ENCODE assay signal across 1 cellular context in the genomic region with DNA sequence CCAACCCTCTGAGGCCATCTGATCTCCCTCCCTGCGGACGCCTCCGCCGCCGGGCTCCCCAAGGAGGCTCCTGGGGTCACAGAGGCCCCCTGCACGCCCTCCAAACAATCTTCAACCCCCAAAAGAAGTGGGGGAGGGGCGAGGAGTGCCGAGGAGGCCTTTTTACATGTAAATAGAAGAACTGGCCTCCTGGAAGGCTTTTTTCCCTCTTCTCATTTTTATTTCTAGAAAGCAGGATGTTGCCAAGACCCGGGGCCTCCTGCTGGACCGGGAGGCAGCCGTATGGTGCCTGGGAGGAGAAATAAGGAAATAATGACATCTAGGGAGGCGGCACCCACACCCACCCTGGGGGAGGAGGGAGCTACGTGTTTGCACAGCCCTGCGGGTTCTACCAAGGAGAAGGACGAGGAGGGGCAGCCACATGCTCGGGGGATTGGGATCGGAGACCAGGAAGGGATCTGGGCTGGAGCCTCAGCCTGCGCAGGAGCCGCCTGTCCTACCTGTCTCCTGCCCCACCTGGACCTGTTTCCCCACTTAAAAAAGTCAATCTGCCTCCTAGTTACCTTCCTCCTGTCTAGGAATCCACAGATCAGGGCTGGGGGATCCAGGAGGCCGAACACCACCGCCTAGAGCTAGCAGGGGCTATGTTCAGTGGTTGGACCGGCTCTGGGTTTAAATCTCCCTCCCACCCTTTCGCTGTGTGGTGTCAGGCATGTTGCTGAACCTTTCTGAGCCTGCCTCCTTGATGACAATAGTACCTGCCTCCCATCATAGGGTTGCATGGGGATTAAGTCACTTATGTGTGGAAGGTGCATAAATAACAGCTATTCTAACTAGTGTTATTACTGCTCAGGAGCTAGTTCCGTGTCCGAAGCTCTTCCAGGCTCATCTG.
A peak's percentile ranks its signal among the peaks of the same experiment; 100 is the strongest.
TF ChIP-seq lines count a peak whose summit lies in the region.

No MANE protein-coding gene starts in this region.

TF ChIP-seq in K562, 482 proteins besides CTCF, POLR2A, EP300 and RAD21 (continued from another document and continues in another):
- TF ChIP-seq, protein P1, sequence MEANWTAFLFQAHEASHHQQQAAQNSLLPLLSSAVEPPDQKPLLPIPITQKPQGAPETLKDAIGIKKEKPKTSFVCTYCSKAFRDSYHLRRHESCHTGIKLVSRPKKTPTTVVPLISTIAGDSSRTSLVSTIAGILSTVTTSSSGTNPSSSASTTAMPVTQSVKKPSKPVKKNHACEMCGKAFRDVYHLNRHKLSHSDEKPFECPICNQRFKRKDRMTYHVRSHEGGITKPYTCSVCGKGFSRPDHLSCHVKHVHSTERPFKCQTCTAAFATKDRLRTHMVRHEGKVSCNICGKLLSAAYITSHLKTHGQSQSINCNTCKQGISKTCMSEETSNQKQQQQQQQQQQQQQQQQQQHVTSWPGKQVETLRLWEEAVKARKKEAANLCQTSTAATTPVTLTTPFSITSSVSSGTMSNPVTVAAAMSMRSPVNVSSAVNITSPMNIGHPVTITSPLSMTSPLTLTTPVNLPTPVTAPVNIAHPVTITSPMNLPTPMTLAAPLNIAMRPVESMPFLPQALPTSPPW (CRISPR knock-in tag; IDR thresholded peaks at IDR 0.05), result peak; percentile 72
- TF ChIP-seq PCBP1 (IDR thresholded peaks at IDR 0.05; ENCODE audit: low read depth, low read length, poor library complexity, severe bottlenecking), result peak; percentile 11
- TF ChIP-seq NCOA4 (IDR thresholded peaks at IDR 0.05; ENCODE audit: partially characterized antibody), result no peak
- no peak for TF ChIP-seq COPS2 (conservative IDR thresholded peaks at IDR 0.05)
- TF ChIP-seq CC2D1A (IDR thresholded peaks at IDR 0.05), result no peak
- no peak for TF ChIP-seq EGR1 (conservative IDR thresholded peaks at IDR 0.05)
- TF ChIP-seq NEUROD1 (IDR thresholded peaks at IDR 0.05; ENCODE audit: borderline replicate concordance, low read depth, low read length, partially characterized antibody), result peak; percentile 3
- peak; percentile 18; the same call in 1 of the 2 replicates for TF ChIP-seq ELF1 (tag; IDR thresholded peaks at IDR 0.05)
- TF ChIP-seq, protein P2, sequence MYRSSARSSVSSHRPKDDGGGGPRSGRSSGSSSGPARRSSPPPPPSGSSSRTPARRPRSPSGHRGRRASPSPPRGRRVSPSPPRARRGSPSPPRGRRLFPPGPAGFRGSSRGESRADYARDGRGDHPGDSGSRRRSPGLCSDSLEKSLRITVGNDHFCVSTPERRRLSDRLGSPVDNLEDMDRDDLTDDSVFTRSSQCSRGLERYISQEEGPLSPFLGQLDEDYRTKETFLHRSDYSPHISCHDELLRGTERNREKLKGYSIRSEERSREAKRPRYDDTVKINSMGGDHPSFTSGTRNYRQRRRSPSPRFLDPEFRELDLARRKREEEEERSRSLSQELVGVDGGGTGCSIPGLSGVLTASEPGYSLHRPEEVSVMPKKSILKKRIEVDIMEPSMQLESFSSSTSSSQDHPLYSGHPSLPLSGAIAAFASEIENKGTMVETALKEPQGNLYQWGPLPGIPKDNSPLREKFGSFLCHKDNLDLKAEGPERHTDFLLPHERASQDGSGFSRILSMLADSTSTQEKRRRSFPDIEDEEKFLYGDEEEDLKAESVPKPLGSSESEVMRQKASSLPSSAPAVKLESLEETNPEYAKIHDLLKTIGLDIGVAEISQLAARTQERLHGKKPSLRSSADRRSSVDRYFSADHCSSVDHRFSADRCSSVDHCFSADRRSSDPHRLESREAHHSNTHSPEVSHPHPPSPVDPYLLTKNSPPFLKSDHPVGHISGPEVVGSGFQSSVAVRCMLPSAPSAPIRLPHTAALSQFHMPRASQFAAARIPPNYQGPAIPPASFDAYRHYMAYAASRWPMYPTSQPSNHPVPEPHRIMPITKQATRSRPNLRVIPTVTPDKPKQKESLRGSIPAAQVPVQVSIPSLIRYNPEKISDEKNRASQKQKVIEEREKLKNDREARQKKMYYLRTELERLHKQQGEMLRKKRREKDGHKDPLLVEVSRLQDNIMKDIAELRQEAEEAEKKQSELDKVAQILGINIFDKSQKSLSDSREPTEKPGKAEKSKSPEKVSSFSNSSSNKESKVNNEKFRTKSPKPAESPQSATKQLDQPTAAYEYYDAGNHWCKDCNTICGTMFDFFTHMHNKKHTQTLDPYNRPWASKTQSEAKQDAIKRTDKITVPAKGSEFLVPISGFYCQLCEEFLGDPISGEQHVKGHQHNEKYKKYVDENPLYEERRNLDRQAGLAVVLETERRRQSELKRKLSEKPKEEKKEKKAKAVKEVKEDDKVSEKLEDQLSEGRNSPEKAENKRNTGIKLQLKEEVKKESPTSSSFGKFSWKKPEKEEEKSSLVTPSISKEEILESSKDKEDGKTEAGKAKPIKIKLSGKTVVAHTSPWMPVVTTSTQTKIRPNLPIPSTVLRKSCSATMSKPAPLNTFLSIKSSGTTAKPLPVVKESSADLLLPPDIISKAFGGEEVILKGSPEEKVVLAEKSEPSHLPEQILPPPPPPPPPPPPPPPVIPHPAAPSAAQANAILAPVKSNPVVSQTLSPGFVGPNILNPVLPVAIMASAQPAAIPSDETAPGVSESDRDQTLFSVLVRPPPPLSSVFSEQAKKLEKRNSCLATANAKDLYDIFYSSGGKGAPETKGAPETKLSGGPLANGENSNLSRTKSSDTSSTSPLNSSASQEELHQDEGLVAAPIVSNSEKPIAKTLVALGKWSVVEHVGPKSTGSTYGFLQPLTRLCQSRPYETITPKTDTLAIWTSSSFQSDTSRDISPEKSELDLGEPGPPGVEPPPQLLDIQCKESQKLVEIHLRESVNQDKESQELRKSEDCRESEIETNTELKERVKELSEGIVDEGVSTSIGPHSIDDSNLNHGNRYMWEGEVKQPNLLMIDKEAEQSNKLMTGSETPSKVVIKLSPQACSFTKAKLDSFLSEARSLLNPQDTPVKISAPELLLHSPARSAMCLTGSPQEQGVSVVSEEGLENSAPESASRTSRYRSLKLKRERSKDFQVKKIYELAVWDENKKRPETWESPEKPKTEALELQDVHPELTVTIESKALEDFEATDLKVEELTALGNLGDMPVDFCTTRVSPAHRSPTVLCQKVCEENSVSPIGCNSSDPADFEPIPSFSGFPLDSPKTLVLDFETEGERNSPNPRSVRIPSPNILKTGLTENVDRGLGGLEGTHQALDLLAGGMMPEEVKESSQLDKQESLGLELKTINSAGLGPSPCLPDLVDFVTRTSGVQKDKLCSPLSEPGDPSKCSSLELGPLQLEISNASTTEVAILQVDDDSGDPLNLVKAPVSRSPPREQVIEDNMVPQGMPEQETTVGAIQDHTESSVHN (IDR thresholded peaks at IDR 0.05; ENCODE audit: borderline replicate concordance in 1 of 2, low read depth in 1 of 2), result no peak
- no peak for TF ChIP-seq CAMTA2 (CRISPR knock-in tag; conservative IDR thresholded peaks at IDR 0.05)
- peak; percentile 36; the same call in 1 of the 2 replicates for TF ChIP-seq ATF7 (IDR thresholded peaks at IDR 0.05)
- TF ChIP-seq, protein P3, sequence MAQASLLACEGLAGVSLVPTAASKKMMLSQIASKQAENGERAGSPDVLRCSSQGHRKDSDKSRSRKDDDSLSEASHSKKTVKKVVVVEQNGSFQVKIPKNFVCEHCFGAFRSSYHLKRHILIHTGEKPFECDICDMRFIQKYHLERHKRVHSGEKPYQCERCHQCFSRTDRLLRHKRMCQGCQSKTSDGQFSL (CRISPR knock-in tag; IDR thresholded peaks at IDR 0.05), result peak; percentile 33; the same call in 1 of the 2 replicates
- TF ChIP-seq, protein P3 (tag; IDR thresholded peaks at IDR 0.05), result no peak
- TF ChIP-seq KLF6 (CRISPR knock-in tag; IDR thresholded peaks at IDR 0.05; ENCODE audit: borderline replicate concordance), result 0 out of 2 replicates have a peak, but pooled peaks have one; percentile 8
- TF ChIP-seq MCM7 (IDR thresholded peaks at IDR 0.05), result no peak
- TF ChIP-seq BCL6 (CRISPR knock-in tag; IDR thresholded peaks at IDR 0.05), result no peak
- TF ChIP-seq, protein P4, sequence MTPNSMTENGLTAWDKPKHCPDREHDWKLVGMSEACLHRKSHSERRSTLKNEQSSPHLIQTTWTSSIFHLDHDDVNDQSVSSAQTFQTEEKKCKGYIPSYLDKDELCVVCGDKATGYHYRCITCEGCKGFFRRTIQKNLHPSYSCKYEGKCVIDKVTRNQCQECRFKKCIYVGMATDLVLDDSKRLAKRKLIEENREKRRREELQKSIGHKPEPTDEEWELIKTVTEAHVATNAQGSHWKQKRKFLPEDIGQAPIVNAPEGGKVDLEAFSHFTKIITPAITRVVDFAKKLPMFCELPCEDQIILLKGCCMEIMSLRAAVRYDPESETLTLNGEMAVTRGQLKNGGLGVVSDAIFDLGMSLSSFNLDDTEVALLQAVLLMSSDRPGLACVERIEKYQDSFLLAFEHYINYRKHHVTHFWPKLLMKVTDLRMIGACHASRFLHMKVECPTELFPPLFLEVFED (CRISPR knock-in tag; conservative IDR thresholded peaks at IDR 0.05), result no peak
- peak in 1 of 2 experiments; percentile 37; a peak in 1 of 4 replicates for TF ChIP-seq HDAC1 (IDR thresholded peaks at IDR 0.05)
- no peak for TF ChIP-seq CBX2 (IDR thresholded peaks at IDR 0.05; ENCODE audit: insufficient read depth, low read length, poor library complexity, severe bottlenecking)
- TF ChIP-seq, protein P5, sequence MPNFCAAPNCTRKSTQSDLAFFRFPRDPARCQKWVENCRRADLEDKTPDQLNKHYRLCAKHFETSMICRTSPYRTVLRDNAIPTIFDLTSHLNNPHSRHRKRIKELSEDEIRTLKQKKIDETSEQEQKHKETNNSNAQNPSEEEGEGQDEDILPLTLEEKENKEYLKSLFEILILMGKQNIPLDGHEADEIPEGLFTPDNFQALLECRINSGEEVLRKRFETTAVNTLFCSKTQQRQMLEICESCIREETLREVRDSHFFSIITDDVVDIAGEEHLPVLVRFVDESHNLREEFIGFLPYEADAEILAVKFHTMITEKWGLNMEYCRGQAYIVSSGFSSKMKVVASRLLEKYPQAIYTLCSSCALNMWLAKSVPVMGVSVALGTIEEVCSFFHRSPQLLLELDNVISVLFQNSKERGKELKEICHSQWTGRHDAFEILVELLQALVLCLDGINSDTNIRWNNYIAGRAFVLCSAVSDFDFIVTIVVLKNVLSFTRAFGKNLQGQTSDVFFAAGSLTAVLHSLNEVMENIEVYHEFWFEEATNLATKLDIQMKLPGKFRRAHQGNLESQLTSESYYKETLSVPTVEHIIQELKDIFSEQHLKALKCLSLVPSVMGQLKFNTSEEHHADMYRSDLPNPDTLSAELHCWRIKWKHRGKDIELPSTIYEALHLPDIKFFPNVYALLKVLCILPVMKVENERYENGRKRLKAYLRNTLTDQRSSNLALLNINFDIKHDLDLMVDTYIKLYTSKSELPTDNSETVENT (CRISPR knock-in tag; IDR thresholded peaks at IDR 0.05), result 0 out of 2 replicates have a peak, but pooled peaks have one; percentile 19
- no peak for TF ChIP-seq BDP1 (IDR thresholded peaks at IDR 0.05; ENCODE audit: insufficient read depth, insufficient read length)
- TF ChIP-seq CREM (IDR thresholded peaks at IDR 0.05; ENCODE audit: low read depth), result peak; percentile 50; the same call in 1 of the 2 replicates
- TF ChIP-seq, protein P6, sequence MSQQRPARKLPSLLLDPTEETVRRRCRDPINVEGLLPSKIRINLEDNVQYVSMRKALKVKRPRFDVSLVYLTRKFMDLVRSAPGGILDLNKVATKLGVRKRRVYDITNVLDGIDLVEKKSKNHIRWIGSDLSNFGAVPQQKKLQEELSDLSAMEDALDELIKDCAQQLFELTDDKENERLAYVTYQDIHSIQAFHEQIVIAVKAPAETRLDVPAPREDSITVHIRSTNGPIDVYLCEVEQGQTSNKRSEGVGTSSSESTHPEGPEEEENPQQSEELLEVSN (IDR thresholded peaks at IDR 0.05; ENCODE audit: borderline replicate concordance in 1 of 2, extremely low read depth in 1 of 2, insufficient read depth in 1 of 2, insufficient read length in 1 of 2, low read depth in 1 of 2, low read length in 1 of 2, poor library complexity in 1 of 2, severe bottlenecking in 1 of 2), result peak in 1 of 2 experiments; percentile 28
- peak; percentile 61; the same call in 1 of the 2 replicates for TF ChIP-seq TOE1 (IDR thresholded peaks at IDR 0.05; ENCODE audit: borderline replicate concordance)
- no peak for TF ChIP-seq TOE1 (CRISPR knock-in tag; IDR thresholded peaks at IDR 0.05; ENCODE audit: borderline replicate concordance, low read depth)
- TF ChIP-seq MCM5 (IDR thresholded peaks at IDR 0.05; ENCODE audit: low read depth), result no peak
- TF ChIP-seq ZNF707 (CRISPR knock-in tag; conservative IDR thresholded peaks at IDR 0.05), result no peak
- TF ChIP-seq ZNF695 (CRISPR knock-in tag; IDR thresholded peaks at IDR 0.05), result no peak
- no peak for TF ChIP-seq ZNF3 (CRISPR knock-in tag; IDR thresholded peaks at IDR 0.05)
- TF ChIP-seq, protein P7, sequence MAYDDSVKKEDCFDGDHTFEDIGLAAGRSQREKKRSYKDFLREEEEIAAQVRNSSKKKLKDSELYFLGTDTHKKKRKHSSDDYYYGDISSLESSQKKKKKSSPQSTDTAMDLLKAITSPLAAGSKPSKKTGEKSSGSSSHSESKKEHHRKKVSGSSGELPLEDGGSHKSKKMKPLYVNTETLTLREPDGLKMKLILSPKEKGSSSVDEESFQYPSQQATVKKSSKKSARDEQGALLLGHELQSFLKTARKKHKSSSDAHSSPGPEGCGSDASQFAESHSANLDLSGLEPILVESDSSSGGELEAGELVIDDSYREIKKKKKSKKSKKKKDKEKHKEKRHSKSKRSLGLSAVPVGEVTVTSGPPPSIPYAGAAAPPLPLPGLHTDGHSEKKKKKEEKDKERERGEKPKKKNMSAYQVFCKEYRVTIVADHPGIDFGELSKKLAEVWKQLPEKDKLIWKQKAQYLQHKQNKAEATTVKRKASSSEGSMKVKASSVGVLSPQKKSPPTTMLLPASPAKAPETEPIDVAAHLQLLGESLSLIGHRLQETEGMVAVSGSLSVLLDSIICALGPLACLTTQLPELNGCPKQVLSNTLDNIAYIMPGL (CRISPR knock-in tag; IDR thresholded peaks at IDR 0.05), result no peak
- TF ChIP-seq HDGF (IDR thresholded peaks at IDR 0.05), result no peak; the same call in 1 of the 2 replicates
- no peak for TF ChIP-seq ATF1 (CRISPR knock-in tag; IDR thresholded peaks at IDR 0.05)
- 0 out of 2 replicates have a peak, but pooled peaks have one; percentile 44 for TF ChIP-seq ATF1 (tag; IDR thresholded peaks at IDR 0.05)
